In genomic region chr11:47148903-47149535, GRCh38 we compare ENCODE assay signal across 11 cellular contexts.
DNase-seq lines count a peak whose midpoint lies in the region; ATAC-seq and TF ChIP-seq lines count a peak whose summit lies in the region.
"Had no signal": no experiment of that assay in that cellular context is flagged by ENCODE, and none has a peak within 500 bp of the region (broad histone marks: within the 10 kb centered on the region; RNA-seq: fewer than 3 reads in every experiment).

No MANE protein-coding gene starts in this region.

- TF ChIP-seq EP300 in Ishikawa (IDR thresholded peaks at IDR 0.05; ENCODE audit: borderline replicate concordance), result no peak

- CTCF ChIA-PET in GM10248 (lab: Yijun Ruan, JAX), result interaction anchor here (1.5 to 7.7 kb wide), 3 partner anchors 13 to 264 kb away, joined by 4 to 104 read pairs (median 5); no protein-coding TSS in a partner anchor

- TF ChIP-seq CTCF in AG09319 (IDR thresholded peaks at IDR 0.05; ENCODE audit: low read depth, low read length) (no peak), GM10248 (IDR thresholded peaks at IDR 0.05; ENCODE audit: control extremely low read depth, extremely low read depth, low read depth, missing control alignments) (no peak)

- POLR2A ChIA-PET in GM10248 (lab: Yijun Ruan, JAX), result no interaction called here

- TF ChIP-seq RAD21 in Ishikawa (IDR thresholded peaks at IDR 0.05; ENCODE audit: low read depth), result no peak

- DNase-seq in AG09319 (ENCODE audit: extremely low read depth, low read depth) (peak; percentile 5), SHP77 treated with DMSO at 0.1 percent for 48 hours (lab: John Stamatoyannopoulos, UW) (peak; percentile 93), midbrain (lab: John Stamatoyannopoulos, UW) (peak; percentile 37), GM10248 (ENCODE audit: extremely low spot score) (no peak)
- DNase-seq in activated CD8-positive, alpha-beta memory T cell treated with anti-CD3 and anti-CD28 coated beads for 24 hours, result no peak
- no peak for DNase-seq in activated CD4-positive, alpha-beta T cell treated with anti-CD3 and anti-CD28 coated beads for 1 hour
- DNase-seq: activated naive CD8-positive, alpha-beta T cell treated with anti-CD3 and anti-CD28 coated beads for 36 hours; NCI-H1436; testis had no signal

- ATAC-seq in GM21526 (IDR thresholded peaks at IDR 0.05; ENCODE audit: low FRiP score, unreplicated experiment), result no peak

TF ChIP-seq in Ishikawa, 13 proteins besides CTCF, POLR2A, EP300 and RAD21:
- TF ChIP-seq YY1 (IDR thresholded peaks at IDR 0.05; ENCODE audit: low read depth) (no peak), REST (IDR thresholded peaks at IDR 0.05; ENCODE audit: low read depth) (no peak), TCF12 (IDR thresholded peaks at IDR 0.05; ENCODE audit: low read depth) (no peak), USF1 (IDR thresholded peaks at IDR 0.05) (peak; percentile 24; the same call in 1 of the 2 replicates), MAX (IDR thresholded peaks at IDR 0.05) (peak; percentile 48; the same call in 1 of the 2 replicates), TAF1 (IDR thresholded peaks at IDR 0.05; ENCODE audit: low read depth) (no peak)

Comparison
In these comparisons a context has a peak if more than half of its experiments do, and no peak if none do; other contexts are left out.
1. DNase-seq: peak in AG09319 (single experiment), SHP77 treated with DMSO at 0.1 percent for 48 hours (single experiment) and midbrain (single experiment); none in activated CD8-positive, alpha-beta memory T cell treated with anti-CD3 and anti-CD28 coated beads for 24 hours (single experiment), activated CD4-positive, alpha-beta T cell treated with anti-CD3 and anti-CD28 coated beads for 1 hour (single experiment) and GM10248 (single experiment).